ENCODE assay signal across 8 cellular contexts in genomic region chr11:108593214-108593909, GRCh38. TPM values are rescaled to one million over a fixed set of nuclear protein-coding genes. Genes with fewer than 3 reads are reported as not detected.
DNase-seq lines count a peak whose midpoint lies in the region; ATAC-seq and TF ChIP-seq lines count a peak whose summit lies in the region.

EXPH5 (minus strand) TSS chr11:108593768; CDS start chr11:108593536, 232 bp downstream.

- no peaks in the 10 kb centered on the region; the same call in 1 of the 2 replicates for H3K27me3 ChIP-seq in GM06990 (replicated peaks; ENCODE audit: control insufficient read depth, insufficient read depth, low read length)
- H3K27me3 ChIP-seq in thoracic aorta (replicated peaks; ENCODE audit: insufficient read depth): no peaks in the 10 kb centered on the region

- TF ChIP-seq POLR2A in NB4 (IDR thresholded peaks at IDR 0.05; ENCODE audit: extremely low read depth, insufficient read length): no peak

- H3K36me3 Mint-ChIP-seq in activated naive CD8-positive, alpha-beta T cell: no peaks in the 10 kb centered on the region

- intact Hi-C loops in head of caudate nucleus (cut with DNase I): no loop called here

- DNase-seq in GM06990 (ENCODE audit: extremely low read depth, insufficient read length) (peak; percentile 88), NB4 (ENCODE audit: low read depth) (peak; percentile 90), SKM-1 (lab: John Stamatoyannopoulos, UW; ENCODE audit: unreplicated experiment) (peak; percentile 89), head of caudate nucleus (peak; percentile 56 to 95 (median 82)), omental fat pad (ENCODE audit: low spot score) (peak; percentile 59), thoracic aorta (ENCODE audit: low spot score) (peak; percentile 41)

- peaks cover 17% of the 10 kb centered on the region for H3K4me1 Mint-ChIP-seq in activated naive CD8-positive, alpha-beta T cell (ENCODE audit: low read depth)

- TF ChIP-seq CTCF in GM06990 (IDR thresholded peaks at IDR 0.05; ENCODE audit: insufficient read depth, low read length, poor library complexity, severe bottlenecking) (no peak), NB4 (IDR thresholded peaks at IDR 0.05; ENCODE audit: low read depth, low read length) (no peak), omental fat pad (IDR thresholded peaks at IDR 0.05) (no peak), thoracic aorta (IDR thresholded peaks at IDR 0.05) (no peak)

- no peaks in the 10 kb centered on the region for H3K36me3 ChIP-seq in GM06990 (ENCODE audit: control insufficient read depth, insufficient read depth, low read length)
- no peaks in the 10 kb centered on the region for H3K36me3 ChIP-seq in thoracic aorta

- H3K9me3 ChIP-seq in thoracic aorta: no peaks in the 10 kb centered on the region

- peaks cover 0 to 4% of the 10 kb centered on the region in 2 donors for H3K4me1 ChIP-seq in thoracic aorta (ENCODE audit: control insufficient read depth in 1 of 2, low read depth in 2 of 2)

- H3K27me3 Mint-ChIP-seq in activated naive CD8-positive, alpha-beta T cell: no peaks in the 10 kb centered on the region

- no peak within 1 kb of the TSS for H3K27ac ChIP-seq in thoracic aorta

- H3K4me3 Mint-ChIP-seq in activated naive CD8-positive, alpha-beta T cell: peak within 1 kb of the TSS; percentile 98

- no peaks in the 10 kb centered on the region for H3K9me3 Mint-ChIP-seq in activated naive CD8-positive, alpha-beta T cell (ENCODE audit: low read depth)

- H3K4me3 ChIP-seq in GM06990 (replicated peaks; ENCODE audit: low read depth, low read length) (peak within 1 kb of the TSS; percentile 81), NB4 (ENCODE audit: low read depth, low read length) (peak within 1 kb of the TSS; percentile 73), thoracic aorta (peak within 1 kb of the TSS; percentile 84)

- ATAC-seq in HG02610 (IDR thresholded peaks at IDR 0.05; ENCODE audit: unreplicated experiment) (peak; percentile 98), omental fat pad (ENCODE audit: low FRiP score) (peak; percentile 87), thoracic aorta (ENCODE audit: insufficient number of reproducible peaks, low FRiP score, low read depth) (peak; percentile 78)

- peak within 1 kb of the TSS; percentile 96 for H3K27ac Mint-ChIP-seq in activated naive CD8-positive, alpha-beta T cell

RNA-seq across cellular contexts. Expression of gene EXPH5, which starts in this region (rescaled TPM):
- total RNA-seq in omental fat pad (1 to 10 TPM in 1 of 4 donors, under 1 TPM in 3; 0.32 to 1.8 (median 0.71) TPM), thoracic aorta (1 to 10 TPM; 1.9 to 3.2 TPM)
